9 cellular contexts compared by ENCODE assay signal in genomic region chr4:67545996-67546356, GRCh38. TPM values are rescaled to one million over a fixed set of nuclear protein-coding genes. Genes with fewer than 3 reads are reported as not detected.
DNase-seq lines count a peak whose midpoint lies in the region; ATAC-seq and TF ChIP-seq lines count a peak whose summit lies in the region.
"Had no signal": no experiment of that assay in that cellular context is flagged by ENCODE, and none has a peak within 500 bp of the region (broad histone marks: within the 10 kb centered on the region; RNA-seq: fewer than 3 reads in every experiment).

No MANE protein-coding gene starts in this region.

- no peaks in the 10 kb centered on the region for H3K9me3 ChIP-seq in lower lobe of right lung

- no peaks in the 10 kb centered on the region for H3K36me3 Mint-ChIP-seq in activated naive CD8-positive, alpha-beta T cell

- H3K27ac ChIP-seq in ACC112 (ENCODE audit: low read depth, low read length) = peak overlapping the region; percentile 45
- peak overlapping the region; percentile 95 for H3K27ac ChIP-seq in lower lobe of right lung

- H3K36me3 ChIP-seq in ACC112 (ENCODE audit: insufficient read depth, low read length) = peaks cover 4% of the 10 kb centered on the region; the same call in 1 of the 2 replicates
- peaks cover 17% of the 10 kb centered on the region for H3K36me3 ChIP-seq in lower lobe of right lung

- DNase-seq in HFF-Myc (ENCODE audit: extremely low read depth, low read depth) = no peak
- no peak for DNase-seq in lower lobe of right lung
- DNase-seq in activated naive CD4-positive, alpha-beta T cell (lab: John Stamatoyannopoulos, UW) = no peak

- H3K9me3 Mint-ChIP-seq in activated naive CD8-positive, alpha-beta T cell (ENCODE audit: low read depth) = no peaks in the 10 kb centered on the region

- peak overlapping the region; percentile 99 for H3K4me3 Mint-ChIP-seq in activated naive CD8-positive, alpha-beta T cell

- H3K4me1 ChIP-seq in ACC112 (ENCODE audit: control insufficient read depth, insufficient read depth, low read length, unreplicated experiment) (peaks cover 5% of the 10 kb centered on the region), lower lobe of right lung (peaks cover 28% of the 10 kb centered on the region)

- ATAC-seq in lower lobe of right lung = no peak
- ATAC-seq in HG03354 (IDR thresholded peaks at IDR 0.05; ENCODE audit: poor library complexity, severe bottlenecking, unreplicated experiment) = no peak
- no peak for ATAC-seq in GM21447 (IDR thresholded peaks at IDR 0.05; ENCODE audit: unreplicated experiment)
- no peak for ATAC-seq in GM21390 (IDR thresholded peaks at IDR 0.05; ENCODE audit: unreplicated experiment)

- peaks cover 37% of the 10 kb centered on the region for H3K79me2 ChIP-seq in ACC112 (ENCODE audit: control insufficient read depth, insufficient read depth, low read length, unreplicated experiment)

- peaks cover 33% of the 10 kb centered on the region for H3K4me1 Mint-ChIP-seq in activated naive CD8-positive, alpha-beta T cell (ENCODE audit: low read depth)

- H3K4me3 ChIP-seq in ACC112 (ENCODE audit: low read depth, low read length) (peak overlapping the region; percentile 73), HFF-Myc (replicated peaks; ENCODE audit: low read depth, low read length) (peak overlapping the region; percentile 68), lower lobe of right lung (peak overlapping the region; percentile 69)

- no peaks in the 10 kb centered on the region for H3K27me3 ChIP-seq in ACC112 (ENCODE audit: insufficient read depth, low read length)
- H3K27me3 ChIP-seq in lower lobe of right lung (ENCODE audit: low read depth) = no peaks in the 10 kb centered on the region

- TF ChIP-seq CTCF in HFF-Myc (IDR thresholded peaks at IDR 0.05; ENCODE audit: low read depth, low read length, missing control alignments) (no peak), lower lobe of right lung (IDR thresholded peaks at IDR 0.05) (no peak)

- peaks cover 2% of the 10 kb centered on the region for H3K27me3 Mint-ChIP-seq in activated naive CD8-positive, alpha-beta T cell

- intact Hi-C loops in lower lobe of right lung (cut with DNase I) = no loop called here

- H3K27ac Mint-ChIP-seq in activated naive CD8-positive, alpha-beta T cell = peak overlapping the region; percentile 99

- peak overlapping the region; percentile 92 for H2AFZ ChIP-seq in ACC112 (ENCODE audit: low read length, unreplicated experiment)

RNA-seq across cellular contexts. Expression of gene CENPC, which starts 0.7 kb away (rescaled TPM):
- 27.4 TPM for total RNA-seq in lower lobe of right lung

RNA-seq across cellular contexts. Expression of gene STAP1, which starts 12.6 kb away (rescaled TPM):
- total RNA-seq in lower lobe of right lung = 3.4 TPM
- total RNA-seq: myocyte had no signal
